8 cellular contexts compared by ENCODE assay signal in genomic region chr2:170715062-170715931, GRCh38. TPM values are rescaled to one million over a fixed set of nuclear protein-coding genes. Genes with fewer than 3 reads are reported as not detected.
DNase-seq lines count a peak whose midpoint lies in the region; ATAC-seq, FAIRE-seq and TF ChIP-seq lines count a peak whose summit lies in the region.

TSS of gene SP5 (plus strand) at chr2:170715337. CDS start at chr2:170715513, 176 bp downstream.

- no peak for ATAC-seq in memory B cell (ENCODE audit: low read depth)
- ATAC-seq in GM19023 (IDR thresholded peaks at IDR 0.05; ENCODE audit: unreplicated experiment): no peak

- CTCF ChIA-PET in H1 (lab: Charles Lee; ENCODE audit: partially characterized antibody): interaction anchor here (1.1 to 4.1 kb wide), 10 partner anchors 11 to 480 kb away, joined by 3 to 20 read pairs (median 4); no protein-coding TSS in a partner anchor

- peaks cover 23% of the 10 kb centered on the region for H3K27me3 Mint-ChIP-seq in memory B cell

- H2BK120ac ChIP-seq in H1 (replicated peaks; ENCODE audit: low read depth, low read length): no peak within 1 kb of the TSS

- H3K27ac Mint-ChIP-seq in memory B cell: no peak within 1 kb of the TSS

- no peak within 1 kb of the TSS for H3K23ac ChIP-seq in H1 (ENCODE audit: insufficient read length)

- no peak within 1 kb of the TSS for H3K14ac ChIP-seq in H1 (ENCODE audit: insufficient read length)

- FAIRE-seq in H1 (lab: Jason Lieb, UNC): peak; percentile 65

- 0 out of 2 replicates have a peak within 1 kb of the TSS, but pooled peaks have one; percentile 16 for H2BK5ac ChIP-seq in H1 (ENCODE audit: low read depth, low read length)

- H2BK15ac ChIP-seq in H1 (ENCODE audit: low read length): no peak within 1 kb of the TSS

- peaks cover 29% of the 10 kb centered on the region; the same call in 1 of the 2 replicates for H3K23me2 ChIP-seq in H1 (ENCODE audit: low read depth, low read length)

- H3K36me3 Mint-ChIP-seq in memory B cell: peaks cover 1% of the 10 kb centered on the region

- DNase-seq in DMS114 treated with DMSO at 0.1 percent for 48 hours (lab: John Stamatoyannopoulos, UW; ENCODE audit: unreplicated experiment): peak; percentile 1
- peak; percentile 30 to 57 for DNase-seq in Kasumi-1 (lab: John Stamatoyannopoulos, UW)
- DNase-seq in WERI-Rb-1: peak; percentile 72
- DNase-seq in H1 (ENCODE audit: low read depth in 1 of 2, low spot score in 2 of 2): peak; percentile 46 to 83
- peak in 1 of 2 donors; percentile 13 for DNase-seq in memory B cell (ENCODE audit: low spot score in 2 of 2)
- DNase-seq in thyroid gland: peak; percentile 45 to 52
- no peak for DNase-seq in KG1 (lab: John Stamatoyannopoulos, UW)

- H3K79me1 ChIP-seq in H1 (ENCODE audit: low read depth, low read length): no peaks in the 10 kb centered on the region

- no peak within 1 kb of the TSS for H3K56ac ChIP-seq in H1 (replicated peaks; ENCODE audit: insufficient read length, low read depth, low read length)

- no peak within 1 kb of the TSS for H4K5ac ChIP-seq in H1 (ENCODE audit: insufficient read length, low read depth, low read length)

- peaks cover 5 to 50% (median 26%) of the 10 kb centered on the region in 4 experiments for H3K4me1 ChIP-seq in H1 (replicated peaks in 1 of 4; ENCODE audit: control insufficient read depth in 3 of 4, insufficient read depth in 4 of 4, low read length in 3 of 4)
- H3K4me1 ChIP-seq in thyroid gland: peaks cover 17 to 48% of the 10 kb centered on the region in 2 donors

- H3K4ac ChIP-seq in H1 (replicated peaks; ENCODE audit: insufficient read length, low read depth, low read length): peak within 1 kb of the TSS; percentile 15

- H2BK12ac ChIP-seq in H1 (ENCODE audit: low read depth, low read length): peak within 1 kb of the TSS; percentile 9; the same call in 1 of the 2 replicates

- H3K27me3 ChIP-seq in WERI-Rb-1 (ENCODE audit: insufficient read depth, low read depth, severe bottlenecking) (no peaks in the 10 kb centered on the region), H1 (replicated peaks in 1 of 4; ENCODE audit: control insufficient read depth in 3 of 4, extremely low read depth in 1 of 4, insufficient read depth in 3 of 4, low read length in 3 of 4) (peaks cover 66 to 98% (median 93%) of the 10 kb centered on the region in 4 experiments), thyroid gland (peaks cover 32% of the 10 kb centered on the region)

- H4K8ac ChIP-seq in H1 (ENCODE audit: extremely low read depth, insufficient read depth, low read length): peak within 1 kb of the TSS; percentile 17

- peak within 1 kb of the TSS; percentile 74 for H3K4me3 Mint-ChIP-seq in memory B cell

- no peak for TF ChIP-seq RAD21 in H1 (IDR thresholded peaks at IDR 0.05 in 1 of 2, conservative IDR thresholded peaks at IDR 0.05 in 1 of 2; ENCODE audit: low read depth in 2 of 2, low read length in 2 of 2)

- no peak within 1 kb of the TSS for H4K91ac ChIP-seq in H1 (replicated peaks; ENCODE audit: insufficient read length, low read length)

- TF ChIP-seq CTCF in WERI-Rb-1 (IDR thresholded peaks at IDR 0.05; ENCODE audit: low read depth, low read length) (no peak), H1 (IDR thresholded peaks at IDR 0.05; ENCODE audit: control extremely low read depth in 1 of 3, insufficient read depth in 1 of 3, low read depth in 1 of 3, low read length in 3 of 3) (no peak), thyroid gland (IDR thresholded peaks at IDR 0.05) (no peak)

- H3K9me3 ChIP-seq in WERI-Rb-1 (ENCODE audit: severe bottlenecking): no peaks in the 10 kb centered on the region
- peaks cover 0 to 7% of the 10 kb centered on the region in 2 experiments; a peak in 1 of 4 replicates for H3K9me3 ChIP-seq in H1 (ENCODE audit: insufficient read depth in 2 of 2, low read depth in 1 of 2, low read length in 1 of 2)
- no peaks in the 10 kb centered on the region for H3K9me3 ChIP-seq in thyroid gland

- H3K36me3 ChIP-seq in WERI-Rb-1: no peaks in the 10 kb centered on the region
- peaks cover 0 to 17% (median 0%) of the 10 kb centered on the region in 4 experiments; a peak in 2 of 8 replicates for H3K36me3 ChIP-seq in H1 (ENCODE audit: control insufficient read depth in 2 of 4, insufficient read depth in 4 of 4, low read length in 3 of 4)
- H3K36me3 ChIP-seq in thyroid gland: no peaks in the 10 kb centered on the region

- no peak within 1 kb of the TSS for H2AK5ac ChIP-seq in H1 (ENCODE audit: low read depth, low read length)

- H4K20me1 ChIP-seq in H1 (replicated peaks in 1 of 2; ENCODE audit: control insufficient read depth in 1 of 2, insufficient read depth in 2 of 2, low read length in 2 of 2): peaks cover 4 to 6% of the 10 kb centered on the region in 2 experiments

- peak within 1 kb of the TSS; percentile 72; the same call in 1 of the 2 replicates for H2BK20ac ChIP-seq in H1 (ENCODE audit: low read length)

- H3K4me3 ChIP-seq in WERI-Rb-1 (ENCODE audit: low read depth, low read length): peak within 1 kb of the TSS; percentile 60
- H3K4me3 ChIP-seq in H1 (ENCODE audit: extremely low read depth in 1 of 4, insufficient read depth in 2 of 4, low read depth in 3 of 4, low read length in 4 of 4): peak within 1 kb of the TSS; percentile 12 to 55 (median 28)
- peak within 1 kb of the TSS; percentile 8 to 38 (median 14) for H3K4me3 ChIP-seq in thyroid gland (replicated peaks in 1 of 3)

- WGBS in H1 (ENCODE audit: extremely low coverage in 1 of 2, insufficient coverage in 1 of 2, insufficient read length in 1 of 2, insufficient replicate concordance in 2 of 2, low coverage in 1 of 2, low lambda C conversion rate in 2 of 2, missing lambda C conversion rate in 1 of 2), 2 experiments: 2% methylated on average over 43 of the region's 62 CpGs; no CpG with 5 or more reads in 1 of the 2 experiments
- 2 to 4% methylated on average over 20 to 38 of the region's 62 CpGs for WGBS in thyroid gland, 2 donors

- H2AFZ ChIP-seq in H1 (ENCODE audit: low read length): no peak within 1 kb of the TSS

- no peak for TF ChIP-seq POLR2A in H1 (IDR thresholded peaks at IDR 0.05; ENCODE audit: control extremely low read depth in 1 of 2, low read depth in 2 of 2, low read length in 2 of 2)
- TF ChIP-seq POLR2A in thyroid gland (IDR thresholded peaks at IDR 0.05): no peak

- H3K27ac ChIP-seq in WERI-Rb-1 (peak within 1 kb of the TSS; percentile 69), H1 (ENCODE audit: low read depth, low read length) (no peak within 1 kb of the TSS), thyroid gland (no peak within 1 kb of the TSS)

- POLR2A ChIA-PET in H1 (lab: Charles Lee; ENCODE audit: partially characterized antibody): no interaction called here

- no peak for TF ChIP-seq EP300 in H1 (IDR thresholded peaks at IDR 0.05; ENCODE audit: borderline replicate concordance in 1 of 2, low read depth in 2 of 2, low read length in 2 of 2)

- H3K9ac ChIP-seq in H1 (replicated peaks in 1 of 4; ENCODE audit: extremely low read depth in 1 of 4, low read depth in 3 of 4, low read length in 3 of 4): no peak within 1 kb of the TSS

- intact Hi-C loops in thyroid gland (cut with DNase I): loop anchor here (5.0 kb wide), 1 partner anchor 97 kb away; no protein-coding TSS in a partner anchor

- H3K18ac ChIP-seq in H1 (ENCODE audit: extremely low read depth, low read length): peak within 1 kb of the TSS; percentile 87

- H3K79me2 ChIP-seq in H1 (ENCODE audit: control insufficient read depth in 1 of 2, insufficient read depth in 2 of 2, low read length in 2 of 2): no peaks in the 10 kb centered on the region

- peaks cover 1% of the 10 kb centered on the region for H3K9me3 Mint-ChIP-seq in memory B cell

- peaks cover 9% of the 10 kb centered on the region for H3K4me1 Mint-ChIP-seq in memory B cell

- H3K4me2 ChIP-seq in H1 (ENCODE audit: insufficient read depth in 1 of 2, low read depth in 2 of 2, low read length in 2 of 2): peak within 1 kb of the TSS; percentile 72 to 73

TF ChIP-seq in H1, 55 proteins besides CTCF, POLR2A, EP300 and RAD21 (continues in another document):
- TF ChIP-seq KDM5A (IDR thresholded peaks at IDR 0.05; ENCODE audit: low read length): no peak
- no peak for TF ChIP-seq POU5F1 (IDR thresholded peaks at IDR 0.05; ENCODE audit: low read depth, low read length)
- TF ChIP-seq TBP (IDR thresholded peaks at IDR 0.05; ENCODE audit: low read depth, low read length): no peak
- no peak for TF ChIP-seq GABPA (IDR thresholded peaks at IDR 0.05; ENCODE audit: borderline replicate concordance, insufficient read depth, low read length)
- no peak for TF ChIP-seq TAF7 (optimal IDR thresholded peaks at IDR 0.05; ENCODE audit: borderline replicate concordance, low read depth, low read length)
- no peak for TF ChIP-seq KDM1A (IDR thresholded peaks at IDR 0.05; ENCODE audit: borderline replicate concordance, low read length)
- peak; percentile 72 for TF ChIP-seq EZH2 (IDR thresholded peaks at IDR 0.05; ENCODE audit: low read depth, low read length, severe bottlenecking)
- TF ChIP-seq RNF2 (IDR thresholded peaks at IDR 0.05; ENCODE audit: borderline replicate concordance, low read depth, low read length, missing control alignments, poor library complexity, severe bottlenecking): peak; percentile 17
- TF ChIP-seq JUN (IDR thresholded peaks at IDR 0.05; ENCODE audit: low read depth, low read length): no peak
- TF ChIP-seq MAFK (IDR thresholded peaks at IDR 0.05; ENCODE audit: low read depth, low read length): no peak
- no peak for TF ChIP-seq USF2 (IDR thresholded peaks at IDR 0.05; ENCODE audit: low read length)
- TF ChIP-seq ZNF274 (IDR thresholded peaks at IDR 0.05; ENCODE audit: borderline replicate concordance, extremely low read depth, low read length): no peak
- peak; percentile 46 for TF ChIP-seq SUZ12 (IDR thresholded peaks at IDR 0.05; ENCODE audit: low read length)
- TF ChIP-seq KDM4A (IDR thresholded peaks at IDR 0.05; ENCODE audit: low read depth, low read length, severe bottlenecking): peak; percentile 31

RNA-seq across cellular contexts. Expression of gene SP5, which starts in this region (rescaled TPM):
- total RNA-seq in H1 (2021; fragmentation: NEBNext Ultra II Directional; extraction: Animal tissue kit (Norgen Biotek cat#: 25700)): 0.31 TPM in 1 of 2 replicates, not detected in the other
- 0.17 and 0.46 TPM in 2 replicates for polyA plus RNA-seq in H1 (2011; rRNA removed)
- 0.37 TPM for polyA plus RNA-seq in H1 (2011; cell fraction: cytosol; rRNA removed)
- 0.36 TPM for polyA plus RNA-seq in H1 (2011; cell fraction: nucleus; rRNA removed)
- polyA plus RNA-seq in H1 (2012, experiment 1 of 2): 0.44 to 1.2 TPM (median 0.54 TPM) in 4 replicates
- 0.75 TPM for polyA plus RNA-seq in H1 (2012, experiment 2 of 2)
- polyA plus RNA-seq in H1 (2013, experiment 1 of 2): 0.26 TPM
- 0.28 TPM for polyA plus RNA-seq in H1 (2013, experiment 2 of 2)
- not detected in 2 replicates for polyA minus RNA-seq in H1 (2011; rRNA and poly(A)+ RNA removed)
- polyA minus RNA-seq in H1 (2011; cell fraction: cytosol; rRNA and poly(A)+ RNA removed): not detected
- polyA minus RNA-seq in H1 (2011; cell fraction: nucleus; rRNA and poly(A)+ RNA removed): not detected
- total RNA-seq in thyroid gland: under 1 TPM in 1 of 4 donors, not detected in 3; 0.56 TPM

Comparison
In these comparisons a context has a peak if more than half of its experiments do, and no peak if none do; other contexts are left out.
1. Peak in DNase-seq and H3K4me3 ChIP-seq in thyroid gland; RNA of the gene not detected or under 1 TPM.